In the genomic region with DNA sequence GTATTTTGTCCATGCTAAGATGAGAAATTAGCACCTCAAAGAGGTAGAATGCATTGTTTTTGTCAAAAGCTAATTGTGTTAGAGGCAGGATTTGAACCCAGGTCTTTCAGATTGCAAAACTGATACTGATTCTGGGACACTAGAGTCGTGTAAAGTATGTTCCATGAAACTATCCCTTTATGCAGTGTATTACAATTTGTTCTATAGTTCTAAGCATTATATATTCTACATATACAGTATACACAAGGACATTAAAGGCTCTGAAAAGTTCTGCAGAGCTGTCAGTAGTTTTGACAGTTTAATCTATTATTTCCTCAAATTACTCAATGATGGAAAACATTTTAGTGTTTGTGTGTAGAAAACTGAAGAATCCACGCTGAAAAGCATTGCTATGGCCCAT, we compare ENCODE assay signal across 1 cellular context.
TF ChIP-seq lines count a peak whose summit lies in the region.

No MANE protein-coding gene starts in this region.

TF ChIP-seq in HepG2, 621 proteins besides CTCF, POLR2A, EP300 and RAD21:
- TF ChIP-seq ISX (CRISPR knock-in tag; conservative IDR thresholded peaks at IDR 0.05) (no peak), RBFOX2 (IDR thresholded peaks at IDR 0.05; ENCODE audit: low read depth, low read length) (peak; percentile 3; the same call in 1 of the 2 replicates), NKX3-1 (CRISPR knock-in tag; IDR thresholded peaks at IDR 0.05) (0 out of 2 replicates have a peak, but pooled peaks have one; percentile 24)
